In the genomic region with DNA sequence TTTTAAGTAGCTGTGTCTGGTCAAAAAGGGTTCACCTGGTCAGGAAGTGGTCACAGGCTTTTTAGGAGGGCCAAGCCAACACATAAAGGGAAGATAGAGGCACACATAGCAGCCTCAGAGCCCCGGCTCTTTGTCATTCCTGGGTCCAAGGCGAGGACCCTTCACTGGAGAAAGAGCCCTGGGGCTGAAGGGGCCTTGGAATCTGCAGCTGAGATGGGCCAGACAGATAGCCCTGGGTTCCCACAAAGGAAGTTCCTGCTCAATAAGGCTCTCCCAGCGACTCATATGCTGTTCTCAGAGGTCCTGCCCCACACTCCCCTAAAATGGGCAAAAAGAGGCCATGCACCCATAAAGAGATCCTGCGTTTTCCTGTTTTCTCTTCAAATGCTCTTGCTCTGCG, we compare ENCODE assay signal across 21 cellular contexts.
A peak's percentile ranks its signal among the peaks of the same experiment; 100 is the strongest.
DNase-seq lines count a peak whose midpoint lies in the region; ATAC-seq, FAIRE-seq and TF ChIP-seq lines count a peak whose summit lies in the region.
"Had no signal": no experiment of that assay in that cellular context is flagged by ENCODE, and none has a peak within 500 bp of the region (broad histone marks: within the 10 kb centered on the region; RNA-seq: fewer than 3 reads in every experiment).

No MANE protein-coding gene starts in this region.

- H3K4me1 Mint-ChIP-seq in activated T-cell treated with anti-CD3 and anti-CD28 coated beads, Interleukin-2, amount 50 U/mL, for 72 hours (ENCODE audit: low read depth), result peaks cover 19% of the 10 kb centered on the region
- peaks cover 28% of the 10 kb centered on the region for H3K4me1 Mint-ChIP-seq in activated T-cell treated with anti-CD3 and anti-CD28 coated beads, Interleukin-2, amount 50 U/mL, for 4 hours (ENCODE audit: low read depth)
- peaks cover 22% of the 10 kb centered on the region for H3K4me1 Mint-ChIP-seq in CD8-positive, alpha-beta T cell (ENCODE audit: low read depth)
- peaks cover 16% of the 10 kb centered on the region for H3K4me1 Mint-ChIP-seq in T-helper 17 cell
- H3K4me1 Mint-ChIP-seq in stimulated activated naive B cell treated with anti-CD40 and anti-IgM and Interleukin-4, amounts not matched to agents 10 μg/mL and 1 μg/mL and 100 μg/mL, for 72 hours, result no peaks in the 10 kb centered on the region
- H3K4me1 Mint-ChIP-seq: IgD-negative memory B cell had no signal

- H3K4me1 ChIP-seq in CD8-positive, alpha-beta T cell (ENCODE audit: insufficient read depth, low read length), result peaks cover 28% of the 10 kb centered on the region
- H3K4me1 ChIP-seq: Caco-2, HAP-1 had no signal

- no peak for ATAC-seq in activated T-cell treated with anti-CD3 and anti-CD28 coated beads, Interleukin-2, amount 50 U/mL, for 72 hours (replicated peaks in 1 of 2)
- no peak for ATAC-seq in activated T-cell treated with anti-CD3 and anti-CD28 coated beads, Interleukin-2, amount 50 U/mL, for 4 hours
- ATAC-seq in CD8-positive, alpha-beta T cell, result no peak
- ATAC-seq in T-helper 17 cell, result no peak
- no peak for ATAC-seq in stimulated activated naive B cell treated with anti-CD40 and anti-IgM and Interleukin-4, amounts not matched to agents 10 μg/mL and 1 μg/mL and 100 μg/mL, for 72 hours (replicated peaks)

- DNase-seq in activated T-cell treated with anti-CD3 and anti-CD28 coated beads, Interleukin-2, amount 50 U/mL, for 72 hours, result no peak
- DNase-seq in activated T-cell treated with anti-CD3 and anti-CD28 coated beads, Interleukin-2, amount 50 U/mL, for 4 hours, result no peak
- DNase-seq in CD8-positive, alpha-beta T cell, result no peak
- DNase-seq in T-helper 17 cell (no peak), mesenteric fat pad (ENCODE audit: low spot score) (peak; percentile 45), GM19239 (ENCODE audit: insufficient read length, low spot score) (no peak), NCI-H2227 treated with DMSO at 0.1 percent for 48 hours (lab: John Stamatoyannopoulos, UW) (no peak)
- DNase-seq in stimulated activated naive B cell treated with anti-CD40 and anti-IgM and Interleukin-4, amounts not matched to agents 10 μg/mL and 1 μg/mL and 100 μg/mL, for 72 hours, result no peak
- DNase-seq: C1 segment of cervical spinal cord, Caco-2, DMS153, Kasumi-1, NCI-H1105 treated with DMSO at 0.1 percent for 48 hours, NCI-H1930, NCI-H2171, NCI-H446 treated with DMSO at 0.1 percent for 48 hours, RPMI8226 had no signal

- POLR2A ChIA-PET in CD8-positive, alpha-beta T cell (lab: Charles Lee), result no interaction called here

- no peak for FAIRE-seq in GM19239 (lab: Jason Lieb, UNC)
- FAIRE-seq: HTR-8/SVneo had no signal

- CTCF ChIA-PET in CD8-positive, alpha-beta T cell (lab: Charles Lee), result interaction anchor here (1.1 to 1.9 kb wide), 2 partner anchors 41 to 266 kb away, joined by 3 to 5 read pairs; no protein-coding TSS in a partner anchor

- peaks cover 0 to 2% of the 10 kb centered on the region in 2 donors for H3K36me3 Mint-ChIP-seq in activated T-cell treated with anti-CD3 and anti-CD28 coated beads, Interleukin-2, amount 50 U/mL, for 72 hours (ENCODE audit: insufficient read depth in 2 of 2)
- no peaks in the 10 kb centered on the region for H3K36me3 Mint-ChIP-seq in activated T-cell treated with anti-CD3 and anti-CD28 coated beads, Interleukin-2, amount 50 U/mL, for 4 hours (ENCODE audit: insufficient read depth)
- H3K36me3 Mint-ChIP-seq in CD8-positive, alpha-beta T cell, result no peaks in the 10 kb centered on the region
- H3K36me3 Mint-ChIP-seq in T-helper 17 cell (ENCODE audit: low read depth), result peaks cover under 1% of the 10 kb centered on the region
- H3K36me3 Mint-ChIP-seq in stimulated activated naive B cell treated with anti-CD40 and anti-IgM and Interleukin-4, amounts not matched to agents 10 μg/mL and 1 μg/mL and 100 μg/mL, for 72 hours, result peaks cover 0 to 5% of the 10 kb centered on the region in 2 donors

- no peaks in the 10 kb centered on the region for H3K27me3 ChIP-seq in CD8-positive, alpha-beta T cell (ENCODE audit: insufficient read depth, low read length)

- no peak overlapping the region for H3K4me3 ChIP-seq in CD8-positive, alpha-beta T cell (ENCODE audit: low read depth, low read length)
- H3K4me3 ChIP-seq: HAP-1 had no signal

- no peak for TF ChIP-seq CTCF in CD8-positive, alpha-beta T cell (IDR thresholded peaks at IDR 0.05)

- H3K27me3 Mint-ChIP-seq in activated T-cell treated with anti-CD3 and anti-CD28 coated beads, Interleukin-2, amount 50 U/mL, for 72 hours (ENCODE audit: low read depth), result peaks cover 55% of the 10 kb centered on the region
- H3K27me3 Mint-ChIP-seq in activated T-cell treated with anti-CD3 and anti-CD28 coated beads, Interleukin-2, amount 50 U/mL, for 4 hours (ENCODE audit: low read depth), result peaks cover 24% of the 10 kb centered on the region
- peaks cover 16% of the 10 kb centered on the region for H3K27me3 Mint-ChIP-seq in CD8-positive, alpha-beta T cell (ENCODE audit: low read depth)
- H3K27me3 Mint-ChIP-seq in T-helper 17 cell, result peaks cover 11% of the 10 kb centered on the region
- peaks cover 8 to 12% of the 10 kb centered on the region in 2 donors for H3K27me3 Mint-ChIP-seq in stimulated activated naive B cell treated with anti-CD40 and anti-IgM and Interleukin-4, amounts not matched to agents 10 μg/mL and 1 μg/mL and 100 μg/mL, for 72 hours

- H3K4me3 Mint-ChIP-seq in activated T-cell treated with anti-CD3 and anti-CD28 coated beads, Interleukin-2, amount 50 U/mL, for 72 hours, result peak overlapping the region; percentile 48 to 67
- H3K4me3 Mint-ChIP-seq in activated T-cell treated with anti-CD3 and anti-CD28 coated beads, Interleukin-2, amount 50 U/mL, for 4 hours, result no peak overlapping the region
- no peak overlapping the region for H3K4me3 Mint-ChIP-seq in CD8-positive, alpha-beta T cell
- H3K4me3 Mint-ChIP-seq in T-helper 17 cell, result peak overlapping the region; percentile 63
- no peak overlapping the region for H3K4me3 Mint-ChIP-seq in stimulated activated naive B cell treated with anti-CD40 and anti-IgM and Interleukin-4, amounts not matched to agents 10 μg/mL and 1 μg/mL and 100 μg/mL, for 72 hours
- H3K4me3 Mint-ChIP-seq: IgD-negative memory B cell had no signal

- no peaks in the 10 kb centered on the region for H3K36me3 ChIP-seq in CD8-positive, alpha-beta T cell (ENCODE audit: insufficient read depth, low read length)
- H3K36me3 ChIP-seq: HAP-1 had no signal

- no peak overlapping the region for H3K27ac ChIP-seq in CD8-positive, alpha-beta T cell (ENCODE audit: low read depth, low read length)
- H3K27ac ChIP-seq: HL-60 had no signal

- intact Hi-C loops in CD8-positive, alpha-beta T cell (cut with DNase I, micrococcal nuclease), result no loop called here

- H3K9me3 ChIP-seq in CD8-positive, alpha-beta T cell (ENCODE audit: low read length), result no peaks in the 10 kb centered on the region
- no peaks in the 10 kb centered on the region for H3K9me3 ChIP-seq in T-helper 17 cell (ENCODE audit: control insufficient read depth, low read length, poor library complexity, severe bottlenecking)
- H3K9me3 ChIP-seq: Caco-2, HAP-1 had no signal

- H3K9me3 Mint-ChIP-seq in activated T-cell treated with anti-CD3 and anti-CD28 coated beads, Interleukin-2, amount 50 U/mL, for 72 hours, result no peaks in the 10 kb centered on the region
- H3K9me3 Mint-ChIP-seq in activated T-cell treated with anti-CD3 and anti-CD28 coated beads, Interleukin-2, amount 50 U/mL, for 4 hours, result peaks cover 7% of the 10 kb centered on the region
- no peaks in the 10 kb centered on the region for H3K9me3 Mint-ChIP-seq in CD8-positive, alpha-beta T cell
- H3K9me3 Mint-ChIP-seq in stimulated activated naive B cell treated with anti-CD40 and anti-IgM and Interleukin-4, amounts not matched to agents 10 μg/mL and 1 μg/mL and 100 μg/mL, for 72 hours, result peaks cover 0 to 1% of the 10 kb centered on the region in 2 donors

- no peak overlapping the region for H3K27ac Mint-ChIP-seq in activated T-cell treated with anti-CD3 and anti-CD28 coated beads, Interleukin-2, amount 50 U/mL, for 72 hours
- H3K27ac Mint-ChIP-seq in CD8-positive, alpha-beta T cell, result peak overlapping the region; percentile 12
- H3K27ac Mint-ChIP-seq in T-helper 17 cell, result peak overlapping the region; percentile 84
- no peak overlapping the region for H3K27ac Mint-ChIP-seq in stimulated activated naive B cell treated with anti-CD40 and anti-IgM and Interleukin-4, amounts not matched to agents 10 μg/mL and 1 μg/mL and 100 μg/mL, for 72 hours
- H3K27ac Mint-ChIP-seq: IgD-negative memory B cell had no signal

Comparison
In these comparisons a context has a peak if more than half of its experiments do, and no peak if none do; other contexts are left out.
1. H3K4me3 Mint-ChIP-seq: peak in activated T-cell treated with anti-CD3 and anti-CD28 coated beads, Interleukin-2, amount 50 U/mL, for 72 hours (2 of 2) and T-helper 17 cell (single experiment); none in activated T-cell treated with anti-CD3 and anti-CD28 coated beads, Interleukin-2, amount 50 U/mL, for 4 hours (single experiment), CD8-positive, alpha-beta T cell (single experiment) and stimulated activated naive B cell treated with anti-CD40 and anti-IgM and Interleukin-4, amounts not matched to agents 10 μg/mL and 1 μg/mL and 100 μg/mL, for 72 hours (0 of 2).
2. H3K27ac Mint-ChIP-seq: peak in CD8-positive, alpha-beta T cell (single experiment) and T-helper 17 cell (single experiment); none in activated T-cell treated with anti-CD3 and anti-CD28 coated beads, Interleukin-2, amount 50 U/mL, for 72 hours (single experiment) and stimulated activated naive B cell treated with anti-CD40 and anti-IgM and Interleukin-4, amounts not matched to agents 10 μg/mL and 1 μg/mL and 100 μg/mL, for 72 hours (single experiment).